Comparison of ENCODE assay signal across 14 cellular contexts in the genomic region with DNA sequence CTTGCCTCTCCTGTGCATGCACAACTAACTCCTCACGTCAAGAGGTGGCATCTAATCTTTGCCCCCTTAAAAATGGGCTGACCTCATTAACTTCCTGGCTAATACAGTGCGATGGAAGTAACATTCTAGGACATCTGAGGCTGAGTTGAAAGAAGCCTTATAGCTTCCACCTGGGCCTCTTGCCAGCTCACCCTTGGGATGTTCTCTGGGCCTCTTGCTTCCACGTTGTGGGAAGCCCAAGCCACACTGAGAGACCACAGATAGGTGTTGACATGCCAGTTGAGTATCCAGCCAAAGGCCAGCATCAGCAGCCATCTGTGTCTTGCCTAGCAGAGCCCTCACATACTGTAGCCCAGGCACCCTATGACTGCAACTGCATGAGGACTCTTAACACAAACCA.
DNase-seq lines count a peak whose midpoint lies in the region; ATAC-seq and TF ChIP-seq lines count a peak whose summit lies in the region.
"Had no signal": no experiment of that assay in that cellular context is flagged by ENCODE, and none has a peak within 500 bp of the region (broad histone marks: within the 10 kb centered on the region; RNA-seq: fewer than 3 reads in every experiment).

No MANE protein-coding gene starts in this region.

- ATAC-seq in left lobe of liver: no peak

- no peak overlapping the region for H3K4me3 ChIP-seq in NB4 (ENCODE audit: low read depth, low read length)
- H3K4me3 ChIP-seq in stomach: no peak overlapping the region
- no peak overlapping the region for H3K4me3 ChIP-seq in breast epithelium
- H3K4me3 ChIP-seq: BLaER1, GM23248 had no signal

- DNase-seq in activated CD8-positive, alpha-beta memory T cell treated with anti-CD3 and anti-CD28 coated beads for 24 hours: peak; percentile 47
- no peak for DNase-seq in activated CD8-positive, alpha-beta memory T cell treated with anti-CD3 and anti-CD28 coated beads, Interleukin-2, amount 50 U/mL, for 4 hours
- DNase-seq in NB4 (ENCODE audit: low read depth): peak; percentile 38
- DNase-seq in left lobe of liver (ENCODE audit: low spot score): peak; percentile 24
- DNase-seq in stomach: peak; percentile 7
- DNase-seq in breast epithelium (ENCODE audit: low spot score in 2 of 2): no peak
- no peak for DNase-seq in hippocampal formation (lab: John Stamatoyannopoulos, UW)
- DNase-seq: 8988T; AML-193; CD4-positive, CD25-positive, alpha-beta regulatory T cell; DMS 273 treated with DMSO at 0.1 percent for 48 hours; GM23248 had no signal

- H3K27me3 ChIP-seq in stomach (peaks cover 0 to 4% (median 0%) of the 10 kb centered on the region in 3 donors), breast epithelium (no peaks in the 10 kb centered on the region)
- H3K27me3 ChIP-seq: BLaER1 had no signal

- no peaks in the 10 kb centered on the region for H3K4me1 ChIP-seq in stomach
- H3K4me1 ChIP-seq in breast epithelium: no peaks in the 10 kb centered on the region
- H3K4me1 ChIP-seq: BLaER1 had no signal

- TF ChIP-seq POLR2A in NB4 (IDR thresholded peaks at IDR 0.05; ENCODE audit: extremely low read depth, insufficient read length) (no peak), stomach (IDR thresholded peaks at IDR 0.05) (no peak), breast epithelium (IDR thresholded peaks at IDR 0.05) (no peak)

- H3K36me3 ChIP-seq in stomach: no peaks in the 10 kb centered on the region
- H3K36me3 ChIP-seq in breast epithelium: no peaks in the 10 kb centered on the region
- H3K36me3 ChIP-seq: BLaER1 had no signal

- TF ChIP-seq EP300 in stomach (IDR thresholded peaks at IDR 0.05): no peak

- TF ChIP-seq CTCF in NB4 (IDR thresholded peaks at IDR 0.05; ENCODE audit: low read depth, low read length): no peak
- TF ChIP-seq CTCF in stomach (IDR thresholded peaks at IDR 0.05): no peak
- TF ChIP-seq CTCF in breast epithelium (IDR thresholded peaks at IDR 0.05): no peak

- no peak overlapping the region for H3K27ac ChIP-seq in stomach
- H3K27ac ChIP-seq in breast epithelium: no peak overlapping the region
- H3K27ac ChIP-seq: BLaER1, GM23248, HL-60 had no signal

- WGBS in stomach, 5 donors: 61 to 82% (median 71%) methylated on average over 3 of the region's 3 CpGs

- H3K9me3 ChIP-seq in stomach (peaks cover 0 to 13% (median 11%) of the 10 kb centered on the region in 4 donors), breast epithelium (peaks cover 0 to 4% of the 10 kb centered on the region in 2 donors)
- H3K9me3 ChIP-seq: BLaER1 had no signal

- intact Hi-C loops in stomach (cut with DNase I; ENCODE audit: low total_unique reads) (no loop called here), breast epithelium (cut with DNase I; ENCODE audit: low total_unique reads) (no loop called here)

Comparison
In these comparisons a context has a peak if more than half of its experiments do, and no peak if none do; other contexts are left out.
1. DNase-seq: peak in activated CD8-positive, alpha-beta memory T cell treated with anti-CD3 and anti-CD28 coated beads for 24 hours (single experiment), NB4 (single experiment), left lobe of liver (single experiment) and stomach (single experiment); none in activated CD8-positive, alpha-beta memory T cell treated with anti-CD3 and anti-CD28 coated beads, Interleukin-2, amount 50 U/mL, for 4 hours (single experiment), breast epithelium (0 of 2) and hippocampal formation (0 of 2).